29 cellular contexts compared by ENCODE assay signal in genomic region chr5:126915496-126915895, GRCh38.
"Had no signal": no experiment of that assay in that cellular context is flagged by ENCODE, and none has a peak within 500 bp of the region (broad histone marks: within the 10 kb centered on the region; RNA-seq: fewer than 3 reads in every experiment).

No MANE protein-coding gene starts in this region.

- H3K9me2 ChIP-seq: SK-N-SH had no signal

- H3K36me3 ChIP-seq: SJSA1 had no signal

- H3K27me3 Mint-ChIP-seq: activated CD4-positive, alpha-beta memory T cell treated with anti-CD3 and anti-CD28 coated beads for 36 hours; activated naive CD8-positive, alpha-beta T cell treated with anti-CD3 and anti-CD28 coated beads, Interleukin-2, amount 10 ng/mL, durations not matched to agents 7 days and 5 days had no signal

- H3K27ac Mint-ChIP-seq: activated CD4-positive, alpha-beta memory T cell treated with anti-CD3 and anti-CD28 coated beads for 36 hours; activated naive CD8-positive, alpha-beta T cell treated with anti-CD3 and anti-CD28 coated beads, Interleukin-2, amount 10 ng/mL, durations not matched to agents 7 days and 5 days; activated T-helper 1 cell treated with anti-CD3 and anti-CD28 coated beads, Interleukin-12 subunit alpha, Interleukin-12 subunit beta, Interleukin-2, Interleukin-4 antibody, amounts not matched to agents 30 ng/mL and 10 ng/mL and 1 ng/mL, durations not matched to agents 14 hours and 24 hours and 36 hours; T-helper 1 cell treated with Interleukin-12 subunit alpha and Interleukin-12 subunit beta and Interleukin-4 antibody, amounts not matched to agents 30 μg/mL and 1 μg/mL, for 36 hours; T-helper 2 cell treated with Interferon-gamma antibody and Interleukin-4, amounts not matched to agents 5 μg/mL and 100 μg/mL, for 36 hours had no signal

- ATAC-seq: activated T-cell treated with anti-CD3 and anti-CD28 coated beads, Interleukin-2, amount 50 U/mL, for 4 hours had no signal

- H3K9me3 ChIP-seq: ascending aorta, Peyer's patch, SK-N-SH had no signal

- H3K9ac ChIP-seq: KMS-11, SK-N-SH had no signal

- DNase-seq: activated CD4-positive, alpha-beta memory T cell treated with anti-CD3 and anti-CD28 coated beads for 36 hours; activated CD4-positive, alpha-beta T cell treated with anti-CD3 and anti-CD28 coated beads, Interleukin-2, amount 50 U/mL, for 1 hour; activated CD8-positive, alpha-beta memory T cell treated with anti-CD3 and anti-CD28 coated beads, Interleukin-2, amount 50 U/mL, for 4 hours; activated effector memory CD4-positive, alpha-beta T cell treated with Interleukin-2 at 50 U/mL for 16 hours; activated naive CD4-positive, alpha-beta T cell treated with anti-CD3 and anti-CD28 coated beads, Interleukin-2, amount 50 U/mL, for 16 hours; activated naive CD8-positive, alpha-beta T cell treated with anti-CD3 and anti-CD28 coated beads, Interleukin-2, amount 10 ng/mL, durations not matched to agents 7 days and 5 days; activated T-cell treated with anti-CD3 and anti-CD28 coated beads for 4 hours; activated T-cell treated with anti-CD3 and anti-CD28 coated beads, Interleukin-2, amount 50 U/mL, for 4 hours; amygdala; caudate nucleus; cerebellar nuclear complex; MM.1S; MV-4-11; NCI-H1092; NCI-H1436 treated with DMSO at 0.1 percent for 48 hours; NCI-H1694 treated with DMSO at 0.1 percent for 48 hours; NCI-H2029; NCI-H345; NCI-H524 treated with DMSO at 0.1 percent for 48 hours; Peyer's patch; RPMI8226; SHP77 treated with DMSO at 0.1 percent for 48 hours; SK-N-SH had no signal

- H3K4me1 Mint-ChIP-seq: activated naive CD8-positive, alpha-beta T cell treated with anti-CD3 and anti-CD28 coated beads, Interleukin-2, amount 10 ng/mL, durations not matched to agents 7 days and 5 days had no signal

- H3K4me1 ChIP-seq: Peyer's patch had no signal

- H3K4me3 Mint-ChIP-seq: activated CD4-positive, alpha-beta memory T cell treated with anti-CD3 and anti-CD28 coated beads for 36 hours; activated naive CD8-positive, alpha-beta T cell treated with anti-CD3 and anti-CD28 coated beads, Interleukin-2, amount 10 ng/mL, durations not matched to agents 7 days and 5 days; activated T-cell treated with anti-CD3 and anti-CD28 coated beads, Interleukin-2, amount 50 U/mL, for 4 hours; activated T-helper 1 cell treated with anti-CD3 and anti-CD28 coated beads, Interleukin-12 subunit alpha, Interleukin-12 subunit beta, Interleukin-2, Interleukin-4 antibody, amounts not matched to agents 30 ng/mL and 10 ng/mL and 1 ng/mL, durations not matched to agents 14 hours and 24 hours and 36 hours; T-helper 1 cell treated with Interleukin-12 subunit alpha and Interleukin-12 subunit beta and Interleukin-4 antibody, amounts not matched to agents 30 μg/mL and 1 μg/mL, for 36 hours; T-helper 2 cell treated with Interferon-gamma antibody and Interleukin-4, amounts not matched to agents 5 μg/mL and 100 μg/mL, for 36 hours had no signal

- H3K27ac ChIP-seq: ascending aorta, KMS-11, Peyer's patch, SJSA1 had no signal

- H3K4me3 ChIP-seq: ascending aorta, Peyer's patch, SJSA1 had no signal

- H3K4me2 ChIP-seq: KMS-11, SK-N-SH had no signal

- H3K27me3 ChIP-seq: ascending aorta, Peyer's patch, SJSA1 had no signal
